1 cellular context compared by ENCODE assay signal in the genomic region with DNA sequence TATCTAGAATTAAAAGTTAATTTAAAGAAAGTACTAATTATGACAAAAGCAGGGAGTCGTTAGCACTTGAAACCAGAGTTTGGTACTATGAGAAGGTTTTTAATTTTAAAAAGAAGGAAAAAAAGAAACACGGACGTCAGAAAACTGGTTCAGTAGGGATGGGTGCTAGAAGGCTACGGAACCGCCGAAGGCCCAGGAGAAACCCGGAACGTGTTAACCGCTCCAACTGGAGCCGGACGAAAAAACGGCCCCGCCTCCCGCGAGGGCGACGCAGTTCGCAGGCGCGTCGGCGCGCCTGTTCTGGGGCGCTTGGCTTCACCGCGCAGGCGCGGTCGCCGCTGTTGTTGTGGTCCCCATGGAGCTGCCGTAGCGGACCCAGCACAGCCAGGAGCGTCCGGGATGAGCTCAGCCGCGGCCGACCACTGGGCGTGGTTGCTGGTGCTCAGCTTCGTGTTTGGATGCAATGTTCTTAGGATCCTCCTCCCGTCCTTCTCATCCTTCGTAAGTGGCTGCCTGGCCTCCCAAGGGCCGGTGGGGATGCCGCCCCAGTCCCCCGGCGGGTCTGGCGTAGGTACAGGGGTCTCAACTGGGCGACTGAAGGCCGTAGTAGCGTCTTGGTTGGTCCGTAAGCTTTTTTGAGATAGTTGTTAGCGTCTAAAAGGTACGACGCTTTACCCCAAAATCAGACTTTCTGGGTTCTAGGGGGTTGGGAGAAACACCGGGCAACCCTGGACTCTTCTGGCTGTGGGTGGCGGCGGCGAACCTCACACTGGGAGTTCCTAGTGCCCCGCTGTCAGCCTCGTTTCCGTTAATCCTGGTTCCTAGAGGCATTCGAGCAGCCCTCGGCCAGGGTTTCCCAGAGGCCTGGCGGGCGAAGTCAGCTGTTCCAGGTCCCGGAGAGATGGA.
A peak's percentile ranks its signal among the peaks of the same experiment; 100 is the strongest.
TF ChIP-seq lines count a peak whose summit lies in the region.

No MANE protein-coding gene starts in this region.

TF ChIP-seq in H1, 55 proteins besides CTCF, POLR2A, EP300 and RAD21:
- TF ChIP-seq MAFK (IDR thresholded peaks at IDR 0.05; ENCODE audit: low read depth, low read length) (no peak), KDM4A (IDR thresholded peaks at IDR 0.05; ENCODE audit: low read depth, low read length, severe bottlenecking) (peak; percentile 50), CEBPB (IDR thresholded peaks at IDR 0.05; ENCODE audit: low read depth, low read length) (no peak), NRF1 (IDR thresholded peaks at IDR 0.05; ENCODE audit: low read depth, low read length) (peak; percentile 62), CHD2 (IDR thresholded peaks at IDR 0.05; ENCODE audit: low read length) (peak; percentile 65; the same call in 1 of the 2 replicates), KDM1A (IDR thresholded peaks at IDR 0.05; ENCODE audit: borderline replicate concordance, low read length) (0 out of 2 replicates have a peak, but pooled peaks have one; percentile 11), BRCA1 (IDR thresholded peaks at IDR 0.05; ENCODE audit: low read depth, low read length) (peak; percentile 52; the same call in 1 of the 2 replicates), ASH2L (IDR thresholded peaks at IDR 0.05; ENCODE audit: low read length) (peak; percentile 21), CREB1 (IDR thresholded peaks at IDR 0.05) (peak; percentile 88), PHF8 (conservative IDR thresholded peaks at IDR 0.05; ENCODE audit: low read depth, low read length) (peak; percentile 49; the same call in 1 of the 2 replicates), TBP (IDR thresholded peaks at IDR 0.05; ENCODE audit: low read depth, low read length) (peak; percentile 60; the same call in 1 of the 2 replicates), SP1 (IDR thresholded peaks at IDR 0.05; ENCODE audit: low read depth, low read length) (0 out of 2 replicates have a peak, but pooled peaks have one; percentile 10), BCL11A (IDR thresholded peaks at IDR 0.05; ENCODE audit: low read depth in 2 of 2, low read length in 2 of 2) (no peak), CHD1 (IDR thresholded peaks at IDR 0.05; ENCODE audit: low read depth, low read length) (no peak), JUND (IDR thresholded peaks at IDR 0.05; ENCODE audit: low read length) (0 out of 2 replicates have a peak, but pooled peaks have one; percentile 33), POLR2AphosphoS5 (IDR thresholded peaks at IDR 0.05; ENCODE audit: low read depth, low read length) (peak; percentile 57; the same call in 1 of the 2 replicates), RBBP5 (IDR thresholded peaks at IDR 0.05; ENCODE audit: borderline replicate concordance, low read depth, low read length) (peak; percentile 87; the same call in 1 of the 2 replicates), SIN3A (conservative IDR thresholded peaks at IDR 0.05 in 1 of 2, IDR thresholded peaks at IDR 0.05 in 1 of 2; ENCODE audit: low read depth in 1 of 2, low read length in 2 of 2) (peak in 1 of 2 experiments; percentile 29; a peak in 1 of 4 replicates), CTBP2 (IDR thresholded peaks at IDR 0.05; ENCODE audit: borderline replicate concordance, insufficient read depth, insufficient read length, low read length) (no peak)
- TF ChIP-seq, protein P1, sequence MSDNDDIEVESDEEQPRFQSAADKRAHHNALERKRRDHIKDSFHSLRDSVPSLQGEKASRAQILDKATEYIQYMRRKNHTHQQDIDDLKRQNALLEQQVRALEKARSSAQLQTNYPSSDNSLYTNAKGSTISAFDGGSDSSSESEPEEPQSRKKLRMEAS (IDR thresholded peaks at IDR 0.05) = peak; percentile 6; the same call in 1 of the 2 replicates
